Comparison of ENCODE assay signal across 1 cellular context in genomic region chr7:129271500-129272355, GRCh38.
TF ChIP-seq lines count a peak whose summit lies in the region.

No MANE protein-coding gene starts in this region.

TF ChIP-seq in K562, 482 proteins besides CTCF, POLR2A, EP300 and RAD21 (continued from another document):
- 0 out of 2 replicates have a peak, but pooled peaks have one; percentile 14 for TF ChIP-seq ZBTB33 (CRISPR knock-in tag; IDR thresholded peaks at IDR 0.05)
- no peak for TF ChIP-seq CHD7 (IDR thresholded peaks at IDR 0.05; ENCODE audit: low read depth, low read length)
- no peak for TF ChIP-seq MTA2 (IDR thresholded peaks at IDR 0.05; ENCODE audit: low read depth)
- TF ChIP-seq GABPA (tag; conservative IDR thresholded peaks at IDR 0.05; ENCODE audit: low read depth), result no peak
- no peak; the same call in 1 of the 2 replicates for TF ChIP-seq ATF7 (IDR thresholded peaks at IDR 0.05)
- TF ChIP-seq BRF2 (IDR thresholded peaks at IDR 0.05; ENCODE audit: borderline replicate concordance, insufficient read depth, insufficient read length), result no peak
- no peak for TF ChIP-seq ID3 (CRISPR knock-in tag; IDR thresholded peaks at IDR 0.05)
- no peak for TF ChIP-seq ID3 (tag; IDR thresholded peaks at IDR 0.05)
- no peak for TF ChIP-seq NR4A1 (CRISPR knock-in tag; IDR thresholded peaks at IDR 0.05)
- no peak for TF ChIP-seq NR4A1 (tag; IDR thresholded peaks at IDR 0.05)
- TF ChIP-seq FOXP1 (CRISPR knock-in tag; IDR thresholded peaks at IDR 0.05), result no peak
- TF ChIP-seq ZNF232 (CRISPR knock-in tag; IDR thresholded peaks at IDR 0.05), result no peak
- TF ChIP-seq KAT7 (CRISPR knock-in tag; IDR thresholded peaks at IDR 0.05; ENCODE audit: borderline replicate concordance), result no peak
- TF ChIP-seq ZNF384 (IDR thresholded peaks at IDR 0.05; ENCODE audit: low read depth, low read length), result no peak
- no peak for TF ChIP-seq PHB (CRISPR knock-in tag; IDR thresholded peaks at IDR 0.05)
- TF ChIP-seq CXXC5 (CRISPR knock-in tag; IDR thresholded peaks at IDR 0.05), result no peak
- TF ChIP-seq ZC3H4 (CRISPR knock-in tag; IDR thresholded peaks at IDR 0.05; ENCODE audit: borderline replicate concordance), result no peak
- no peak for TF ChIP-seq ZNF778 (CRISPR knock-in tag; IDR thresholded peaks at IDR 0.05)
- TF ChIP-seq NFE2L1 (tag; IDR thresholded peaks at IDR 0.05; ENCODE audit: borderline replicate concordance, low read depth), result no peak
- TF ChIP-seq ZNF507 (tag; conservative IDR thresholded peaks at IDR 0.05), result no peak
- no peak for TF ChIP-seq NCOR1 (IDR thresholded peaks at IDR 0.05)
- no peak for TF ChIP-seq ZKSCAN1 (IDR thresholded peaks at IDR 0.05; ENCODE audit: low read depth, low read length)
- no peak for TF ChIP-seq MXI1 (IDR thresholded peaks at IDR 0.05; ENCODE audit: low read depth, low read length)
- no peak for TF ChIP-seq ETV1 (tag; conservative IDR thresholded peaks at IDR 0.05; ENCODE audit: low read depth)
- TF ChIP-seq BRCA1 (IDR thresholded peaks at IDR 0.05), result no peak
- TF ChIP-seq BRCA1 (CRISPR knock-in tag; IDR thresholded peaks at IDR 0.05), result no peak
- no peak for TF ChIP-seq HNRNPUL1 (IDR thresholded peaks at IDR 0.05; ENCODE audit: low read length)
- no peak for TF ChIP-seq RREB1 (CRISPR knock-in tag; IDR thresholded peaks at IDR 0.05)
- TF ChIP-seq RBM17 (IDR thresholded peaks at IDR 0.05; ENCODE audit: borderline replicate concordance, low read depth, low read length), result no peak
- no peak for TF ChIP-seq NR1H2 (CRISPR knock-in tag; IDR thresholded peaks at IDR 0.05)
- peak; percentile 60; the same call in 1 of the 2 replicates for TF ChIP-seq GATAD2B (IDR thresholded peaks at IDR 0.05; ENCODE audit: borderline replicate concordance)
- no peak for TF ChIP-seq MITF (IDR thresholded peaks at IDR 0.05)
- no peak for TF ChIP-seq PATZ1 (CRISPR knock-in tag; IDR thresholded peaks at IDR 0.05; ENCODE audit: borderline replicate concordance)
- TF ChIP-seq ILF3 (IDR thresholded peaks at IDR 0.05; ENCODE audit: borderline replicate concordance), result 0 out of 2 replicates have a peak, but pooled peaks have one; percentile 31
- no peak for TF ChIP-seq ILK (tag; IDR thresholded peaks at IDR 0.05; ENCODE audit: borderline replicate concordance, low read depth)
